15 cellular contexts compared by ENCODE assay signal in the genomic region with DNA sequence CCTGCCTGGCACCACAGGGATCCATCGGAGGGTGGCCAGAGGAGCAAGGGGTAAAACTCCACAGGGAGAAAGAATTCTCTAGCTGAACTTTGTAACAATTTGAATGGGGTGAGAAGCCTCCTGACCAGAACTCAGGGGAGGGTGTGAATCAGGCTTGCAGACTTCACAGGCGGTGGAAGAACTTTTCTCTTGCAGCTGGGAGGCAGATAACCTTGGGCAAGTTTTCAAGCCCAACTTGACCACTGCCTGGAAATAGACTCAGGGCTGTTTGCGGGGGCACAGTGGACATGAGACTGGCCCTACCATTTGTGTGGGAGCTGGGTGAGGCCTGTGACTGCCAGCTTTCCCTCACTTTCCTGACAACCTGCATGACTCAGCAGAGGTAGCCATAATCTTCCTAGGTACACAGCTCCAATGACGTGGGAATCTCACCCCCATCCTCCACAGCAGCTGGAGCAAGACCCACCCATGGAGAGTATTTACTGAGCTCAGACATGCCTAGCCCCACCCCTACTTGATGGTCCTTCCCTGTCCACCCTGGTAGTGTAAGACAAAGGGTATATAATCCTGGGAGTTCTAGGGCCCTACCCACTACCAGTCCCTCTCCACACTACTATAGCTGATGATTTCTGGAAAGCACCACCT.
DNase-seq lines count a peak whose midpoint lies in the region; ATAC-seq and TF ChIP-seq lines count a peak whose summit lies in the region.
"Had no signal": no experiment of that assay in that cellular context is flagged by ENCODE, and none has a peak within 500 bp of the region (broad histone marks: within the 10 kb centered on the region; RNA-seq: fewer than 3 reads in every experiment).

No MANE protein-coding gene starts in this region.

- no peaks in the 10 kb centered on the region for H3K9me3 ChIP-seq in Karpas-422 (ENCODE audit: low read length)
- H3K9me3 ChIP-seq: adrenal gland, neutrophil, sigmoid colon had no signal

- no peak for ATAC-seq in GM23338
- ATAC-seq: activated CD8-positive, alpha-beta memory T cell treated with anti-CD3 and anti-CD28 coated beads, Interleukin-2, amount 10 ng/mL, durations not matched to agents 7 days and 5 days; effector memory CD8-positive, alpha-beta T cell had no signal

- no peak overlapping the region for H2AFZ ChIP-seq in GM23338
- no peak overlapping the region for H2AFZ ChIP-seq in Karpas-422 (ENCODE audit: low read length)

- H3K4me1 ChIP-seq in GM23338 (ENCODE audit: insufficient read depth) = peaks cover 13% of the 10 kb centered on the region
- H3K4me1 ChIP-seq in mesendoderm (ENCODE audit: control insufficient read depth, low read depth, low read length) = no peaks in the 10 kb centered on the region
- peaks cover 11% of the 10 kb centered on the region for H3K4me1 ChIP-seq in Karpas-422 (ENCODE audit: low read length)
- H3K4me1 ChIP-seq: adrenal gland, sigmoid colon had no signal

- H2AK5ac ChIP-seq in mesendoderm (ENCODE audit: low read length) = no peak overlapping the region

- H3K4me2 ChIP-seq in GM23338 = no peak overlapping the region
- no peak overlapping the region for H3K4me2 ChIP-seq in mesendoderm (ENCODE audit: low read length)
- no peak overlapping the region for H3K4me2 ChIP-seq in Karpas-422 (ENCODE audit: low read depth, low read length, poor library complexity, severe bottlenecking)

- H3K36me3 ChIP-seq in GM23338 (ENCODE audit: insufficient read depth) (no peaks in the 10 kb centered on the region), mesendoderm (ENCODE audit: control insufficient read depth, insufficient read depth, low read length) (no peaks in the 10 kb centered on the region), Karpas-422 (ENCODE audit: insufficient read depth, low read length) (no peaks in the 10 kb centered on the region)
- H3K36me3 ChIP-seq: adrenal gland, neutrophil, sigmoid colon had no signal

- H4K8ac ChIP-seq in mesendoderm (ENCODE audit: low read depth, low read length) = no peak overlapping the region

- no peak overlapping the region for H2BK15ac ChIP-seq in mesendoderm (replicated peaks; ENCODE audit: low read depth)

- H3K27ac Mint-ChIP-seq in GM23338 = peak overlapping the region; percentile 72
- H3K27ac Mint-ChIP-seq: activated CD8-positive, alpha-beta memory T cell treated with anti-CD3 and anti-CD28 coated beads, Interleukin-2, amount 10 ng/mL, durations not matched to agents 7 days and 5 days; effector memory CD8-positive, alpha-beta T cell had no signal

- H3K27me3 Mint-ChIP-seq in GM23338 (ENCODE audit: insufficient read depth, low read depth, poor library complexity) = peaks cover 8% of the 10 kb centered on the region
- H3K27me3 Mint-ChIP-seq: activated CD8-positive, alpha-beta memory T cell treated with anti-CD3 and anti-CD28 coated beads, Interleukin-2, amount 10 ng/mL, durations not matched to agents 7 days and 5 days; central memory CD8-positive, alpha-beta T cell; effector memory CD8-positive, alpha-beta T cell had no signal

- no peak overlapping the region for H3K23ac ChIP-seq in mesendoderm (ENCODE audit: low read length)

- H3K9me2 ChIP-seq in GM23338 (ENCODE audit: insufficient read depth) (no peaks in the 10 kb centered on the region), Karpas-422 (replicated peaks; ENCODE audit: insufficient read depth, low read length) (no peaks in the 10 kb centered on the region)

- H3K9ac ChIP-seq in mesendoderm (ENCODE audit: low read length) (no peak overlapping the region), Karpas-422 (ENCODE audit: low read length) (no peak overlapping the region)

- H3K27me3 ChIP-seq in GM23338 (ENCODE audit: insufficient read depth) = no peaks in the 10 kb centered on the region
- no peaks in the 10 kb centered on the region for H3K27me3 ChIP-seq in mesendoderm (ENCODE audit: insufficient read depth, low read length, poor library complexity)
- H3K27me3 ChIP-seq in Karpas-422 (ENCODE audit: low read length) = no peaks in the 10 kb centered on the region
- H3K27me3 ChIP-seq: neutrophil, sigmoid colon had no signal

- no peaks in the 10 kb centered on the region for H3K79me1 ChIP-seq in mesendoderm (ENCODE audit: low read length)

- peaks cover 96% of the 10 kb centered on the region for H3K79me2 ChIP-seq in GM23338 (replicated peaks; ENCODE audit: insufficient read depth)
- H3K79me2 ChIP-seq in mesendoderm (ENCODE audit: control insufficient read depth, insufficient read depth, low read length) = peaks cover 32% of the 10 kb centered on the region
- no peaks in the 10 kb centered on the region for H3K79me2 ChIP-seq in Karpas-422 (ENCODE audit: low read length)

- H3K36me3 Mint-ChIP-seq in GM23338 (ENCODE audit: low read depth) = peaks cover 20% of the 10 kb centered on the region
- H3K36me3 Mint-ChIP-seq: activated CD8-positive, alpha-beta memory T cell treated with anti-CD3 and anti-CD28 coated beads, Interleukin-2, amount 10 ng/mL, durations not matched to agents 7 days and 5 days had no signal

- H3K4ac ChIP-seq in mesendoderm (ENCODE audit: low read depth, low read length) = no peak overlapping the region

- H3F3A ChIP-seq in GM23338 (replicated peaks; ENCODE audit: low read depth) = no peaks in the 10 kb centered on the region

- H3K27ac ChIP-seq in GM23338 (ENCODE audit: low read depth) (no peak overlapping the region), mesendoderm (ENCODE audit: low read depth, low read length) (no peak overlapping the region), Karpas-422 (ENCODE audit: low read length) (no peak overlapping the region)
- H3K27ac ChIP-seq: adrenal gland, neutrophil, sigmoid colon had no signal

- no peak overlapping the region for H2BK120ac ChIP-seq in mesendoderm (ENCODE audit: low read depth, low read length)

- H3K56ac ChIP-seq in mesendoderm (ENCODE audit: low read length) = no peak overlapping the region

- peaks cover 10% of the 10 kb centered on the region; the same call in 1 of the 2 replicates for H4K20me1 ChIP-seq in GM23338 (replicated peaks; ENCODE audit: insufficient read depth)
- no peaks in the 10 kb centered on the region for H4K20me1 ChIP-seq in Karpas-422 (ENCODE audit: insufficient read depth, low read depth, low read length)

- DNase-seq in GM23338 (ENCODE audit: low spot score) = no peak
- peak; percentile 63 for DNase-seq in LoVo (ENCODE audit: low spot score)
- peak; percentile 5 for DNase-seq in SHP77 treated with DMSO at 0.1 percent for 48 hours (lab: John Stamatoyannopoulos, UW)
- peak; percentile 22 for DNase-seq in mesendoderm
- no peak for DNase-seq in activated CD4-positive, alpha-beta T cell treated with anti-CD3 and anti-CD28 coated beads, Interleukin-2, amount 50 U/mL, for 4 hours
- DNase-seq in NCI-H1048 (lab: John Stamatoyannopoulos, UW) = no peak
- no peak for DNase-seq in Karpas-422
- DNase-seq: activated CD8-positive, alpha-beta memory T cell treated with anti-CD3 and anti-CD28 coated beads, Interleukin-2, amount 10 ng/mL, durations not matched to agents 7 days and 5 days; adrenal gland; effector memory CD8-positive, alpha-beta T cell; IMR-90; NCI-H226; sigmoid colon had no signal

- no CpG with 5 or more reads among the region's 4 CpGs for WGBS in mesendoderm (ENCODE audit: extremely low coverage, insufficient coverage, low lambda C conversion rate)

- H3K9me3 Mint-ChIP-seq in GM23338 = peaks cover 4% of the 10 kb centered on the region; the same call in 1 of the 3 replicates
- H3K9me3 Mint-ChIP-seq: central memory CD8-positive, alpha-beta T cell had no signal

- H3K4me3 ChIP-seq in GM23338 = no peak overlapping the region
- no peak overlapping the region for H3K4me3 ChIP-seq in mesendoderm (ENCODE audit: low read length)
- no peak overlapping the region for H3K4me3 ChIP-seq in Karpas-422 (ENCODE audit: low read length)
- H3K4me3 ChIP-seq: adrenal gland, sigmoid colon had no signal

- no peak overlapping the region for H3K18ac ChIP-seq in mesendoderm (ENCODE audit: low read length)

- H4K5ac ChIP-seq in mesendoderm (ENCODE audit: low read length) = no peak overlapping the region

- H3K4me1 Mint-ChIP-seq in GM23338 = peaks cover 64% of the 10 kb centered on the region
- H3K4me1 Mint-ChIP-seq: activated CD8-positive, alpha-beta memory T cell treated with anti-CD3 and anti-CD28 coated beads, Interleukin-2, amount 10 ng/mL, durations not matched to agents 7 days and 5 days; central memory CD8-positive, alpha-beta T cell had no signal

- no peak overlapping the region for H3K4me3 Mint-ChIP-seq in GM23338
- H3K4me3 Mint-ChIP-seq: activated CD8-positive, alpha-beta memory T cell treated with anti-CD3 and anti-CD28 coated beads, Interleukin-2, amount 10 ng/mL, durations not matched to agents 7 days and 5 days; central memory CD8-positive, alpha-beta T cell; effector memory CD8-positive, alpha-beta T cell had no signal

- H2BK5ac ChIP-seq in mesendoderm (ENCODE audit: low read length) = no peak overlapping the region

- TF ChIP-seq CTCF in GM23338 (conservative IDR thresholded peaks at IDR 0.05; ENCODE audit: low read depth in 2 of 2) = no peak

Comparison
In these comparisons a context has a peak if more than half of its experiments do, and no peak if none do; other contexts are left out.
1. DNase-seq: peak in LoVo (single experiment), SHP77 treated with DMSO at 0.1 percent for 48 hours (single experiment) and mesendoderm (single experiment); none in GM23338 (single experiment), activated CD4-positive, alpha-beta T cell treated with anti-CD3 and anti-CD28 coated beads, Interleukin-2, amount 50 U/mL, for 4 hours (0 of 2), NCI-H1048 (single experiment) and Karpas-422 (single experiment).